ENCODE assay signal across 8 cellular contexts in the genomic region with DNA sequence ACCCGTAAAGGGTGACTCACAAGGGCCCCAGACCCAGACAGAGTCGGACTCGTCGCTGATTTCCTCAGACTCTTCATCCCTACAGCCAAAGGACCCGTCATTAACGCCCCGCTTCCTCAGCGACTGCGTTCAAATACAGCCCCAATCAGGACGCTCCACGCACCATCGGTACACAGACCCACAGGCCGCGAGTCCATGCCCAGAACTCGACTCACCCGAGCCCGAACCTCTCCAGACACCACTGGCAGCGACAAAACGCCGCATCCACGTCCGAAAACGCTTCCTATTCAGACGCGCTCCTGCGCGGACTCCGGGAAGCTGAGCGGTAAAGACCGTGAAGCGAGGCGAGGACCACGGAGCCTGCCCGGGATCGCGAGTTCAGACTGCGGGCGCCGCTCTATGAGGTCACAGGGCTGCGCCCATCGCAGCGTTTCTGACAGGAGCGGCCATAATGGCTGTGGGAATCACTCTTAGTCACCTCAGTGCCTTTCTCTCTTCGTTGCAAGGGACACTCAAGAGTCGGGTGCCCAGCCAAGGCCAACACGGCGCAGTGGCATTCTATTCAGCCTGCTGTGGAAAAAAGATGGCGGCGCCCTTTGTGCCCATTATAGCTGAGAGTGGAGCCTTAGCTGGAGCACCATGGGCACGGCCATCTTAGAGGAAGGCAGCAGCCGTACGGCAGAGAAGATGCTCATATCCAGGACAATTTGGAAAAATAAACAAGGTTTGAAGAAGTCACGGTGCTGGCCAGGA. TPM values are rescaled to one million over a fixed set of nuclear protein-coding genes. Genes with fewer than 3 reads are reported as not detected.
A peak's percentile ranks its signal among the peaks of the same experiment; 100 is the strongest.
DNase-seq lines count a peak whose midpoint lies in the region; ATAC-seq and TF ChIP-seq lines count a peak whose summit lies in the region.

ZNF614 (minus strand) TSS at position 353 of the 753 bp plus-strand sequence. CDS start 2,634 bp downstream, outside the sequence.

- peak within 1 kb of the TSS; percentile 91 for H3K27ac ChIP-seq in HL-60 (replicated peaks)

- TF ChIP-seq CTCF in HL-60 (IDR thresholded peaks at IDR 0.05; ENCODE audit: insufficient read depth, low read length) = no peak

- DNase-seq in CMK (ENCODE audit: low read depth) (peak; percentile 70), HL-60 (ENCODE audit: low read depth in 1 of 2, low spot score in 1 of 2) (peak; percentile 80 to 89), NOMO-1 (lab: John Stamatoyannopoulos, UW; ENCODE audit: unreplicated experiment in 2 of 2) (peak; percentile 81 to 89), mesenteric fat pad (ENCODE audit: low spot score) (peak; percentile 96)
- peak; percentile 70 for DNase-seq in activated CD8-positive, alpha-beta memory T cell treated with anti-CD3 and anti-CD28 coated beads, Interleukin-2, amount 50 U/mL, for 24 hours (ENCODE audit: extremely low read depth)
- DNase-seq in stimulated activated CD8-positive, alpha-beta memory T cell treated with anti-CD3 and anti-CD28 coated beads, Interleukin-12 subunit alpha, Interleukin-12 subunit beta, amount 100 ng/mL, for 4 hours (ENCODE audit: low read depth) = peak; percentile 75

- H3K27me3 ChIP-seq in HL-60 (ENCODE audit: insufficient read depth, poor library complexity, severe bottlenecking) = no peaks in the 10 kb centered on the region
- no peaks in the 10 kb centered on the region for H3K27me3 ChIP-seq in endocrine pancreas (ENCODE audit: control insufficient read depth, insufficient read depth, low read length)

- peak; percentile 87 for ATAC-seq in GM19463 (IDR thresholded peaks at IDR 0.05; ENCODE audit: unreplicated experiment)

- peaks cover 26% of the 10 kb centered on the region for H3K36me3 ChIP-seq in endocrine pancreas (ENCODE audit: control insufficient read depth, insufficient read depth, low read length)

- H3K4me3 ChIP-seq in HL-60 (replicated peaks; ENCODE audit: insufficient read depth, low read length) (peak within 1 kb of the TSS; percentile 59), endocrine pancreas (ENCODE audit: control insufficient read depth, insufficient read depth, low read length) (peak within 1 kb of the TSS; percentile 91)

- peaks cover 8% of the 10 kb centered on the region for H3K9me3 ChIP-seq in endocrine pancreas (ENCODE audit: control insufficient read depth, low read length)

- peak within 1 kb of the TSS; percentile 96 for H3K9ac ChIP-seq in endocrine pancreas (ENCODE audit: control insufficient read depth, insufficient read depth, low read length)

- H3K4me1 ChIP-seq in endocrine pancreas (ENCODE audit: control insufficient read depth, insufficient read depth, low read length) = peaks cover 4% of the 10 kb centered on the region

RNA-seq across cellular contexts. Expression of gene ZNF614, which starts in this region (rescaled TPM):
- 7.4 TPM for total RNA-seq in mesenteric fat pad

Comparison
In these comparisons a context has a peak if more than half of its experiments do, and no peak if none do; other contexts are left out.
1. Peak in every context shown above with its lines: DNase-seq, ATAC-seq, H3K4me3 ChIP-seq and H3K27ac ChIP-seq.